ENCODE assay signal across 31 cellular contexts in the genomic region with DNA sequence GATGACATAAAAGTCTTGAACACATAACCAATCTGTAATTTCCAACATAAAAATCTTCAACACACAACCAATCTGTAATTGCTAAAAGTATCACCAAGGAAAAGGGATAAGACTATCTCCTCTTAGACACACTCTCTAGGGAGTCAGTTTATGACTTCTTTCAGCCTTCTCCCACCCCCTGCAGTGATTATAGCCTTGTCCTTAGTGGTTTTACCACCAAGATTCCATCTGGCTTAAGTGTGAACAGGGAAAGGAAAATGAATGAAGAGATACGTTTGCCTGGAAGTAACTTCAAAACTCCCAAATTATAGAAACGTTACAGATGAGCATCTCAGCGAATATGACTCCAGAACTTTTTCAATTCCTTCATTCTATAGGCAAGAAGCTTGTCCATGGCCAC.
"Had no signal": no experiment of that assay in that cellular context is flagged by ENCODE, and none has a peak within 500 bp of the region (broad histone marks: within the 10 kb centered on the region; RNA-seq: fewer than 3 reads in every experiment).

No MANE protein-coding gene starts in this region.

- H3K27me3 ChIP-seq: ascending aorta, cardiac muscle cell had no signal

- H3K9me3 ChIP-seq: ascending aorta had no signal

- H3K36me3 ChIP-seq: ascending aorta, cardiac muscle cell had no signal

- H3K4me1 ChIP-seq: ascending aorta had no signal

- DNase-seq: activated B cell treated with CpG ODN at 0.5 μM for 24 hours; activated CD4-positive, alpha-beta memory T cell treated with anti-CD3 and anti-CD28 coated beads for 36 hours; activated CD4-positive, alpha-beta T cell treated with anti-CD3 and anti-CD28 coated beads for 4 hours; activated CD4-positive, alpha-beta T cell treated with anti-CD3 and anti-CD28 coated beads, Interleukin-2, amount 10 ng/mL, durations not matched to agents 24 days and 14 days; activated CD4-positive, alpha-beta T cell treated with anti-CD3 and anti-CD28 coated beads, Interleukin-2, amount 50 U/mL, for 1 hour; activated CD4-positive, alpha-beta T cell treated with anti-CD3 and anti-CD28 coated beads, Interleukin-2, amount 50 U/mL, for 4 hours; activated CD4-positive, CD25-positive, alpha-beta regulatory T cell treated with anti-CD3 and anti-CD28 coated beads, Interleukin-2, amount 50 U/mL, for 72 hours; activated CD8-positive, alpha-beta memory T cell treated with anti-CD3 and anti-CD28 coated beads, Interleukin-2, amount 50 U/mL, for 4 hours; activated CD8-positive, alpha-beta T cell treated with anti-CD3 and anti-CD28 coated beads for 36 hours; activated effector memory CD4-positive, alpha-beta T cell treated with anti-CD3 and anti-CD28 coated beads, Interleukin-2, amount 50 U/mL, for 16 hours; activated gamma-delta T cell treated with Interleukin-2 at 50 U/mL for 16 hours; activated naive CD4-positive, alpha-beta T cell; activated naive CD4-positive, alpha-beta T cell treated with anti-CD3 and anti-CD28 coated beads, Interleukin-2, amount 10 ng/mL, durations not matched to agents 7 days and 5 days; activated naive CD8-positive, alpha-beta T cell treated with anti-CD3 and anti-CD28 coated beads, Interleukin-2, amount 10 ng/mL, durations not matched to agents 7 days and 5 days; activated naive CD8-positive, alpha-beta T cell treated with anti-CD3 and anti-CD28 coated beads, Interleukin-2, amount 50 U/mL, for 24 hours; activated T-cell treated with anti-CD3 and anti-CD28 coated beads for 4 hours; activated T-cell treated with anti-CD3 and anti-CD28 coated beads, Interleukin-2, amount 50 U/mL, for 1 hour; activated T-cell treated with anti-CD3 and anti-CD28 coated beads, Interleukin-2, amount 50 U/mL, for 4 hours; activated T-cell treated with anti-CD3 and anti-CD28 coated beads, Interleukin-2, amount 50 U/mL, for 72 hours; amygdala; anterior cingulate cortex; caudate nucleus; cerebellar nuclear complex; T-helper 1 cell; T-helper 2 cell; T-helper 9 cell had no signal

- FAIRE-seq: bronchial epithelial cell, TTC549 had no signal

- H3K27ac ChIP-seq: ascending aorta, cardiac muscle cell, VCaP had no signal

- H3K4me3 ChIP-seq: ascending aorta, cardiac muscle cell had no signal
